ENCODE assay signal across 29 cellular contexts in the genomic region with DNA sequence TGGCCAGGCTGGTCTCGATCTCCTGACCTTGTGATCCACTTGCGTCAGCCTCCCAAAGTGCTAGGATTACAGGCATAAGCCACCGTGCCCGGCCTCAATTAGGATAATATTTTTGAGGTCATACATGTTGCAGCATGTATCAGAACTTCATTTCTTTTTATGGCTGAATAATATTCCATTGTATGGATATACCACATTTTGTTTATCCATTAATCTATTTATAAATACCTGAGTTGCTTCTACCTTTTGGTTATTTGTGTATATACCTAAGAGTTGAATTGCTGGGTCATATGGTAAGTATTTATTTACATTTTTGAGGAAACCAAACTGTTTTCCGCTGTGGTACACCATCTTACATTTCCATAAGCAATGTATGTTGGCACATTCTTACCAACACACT.
"Had no signal": no experiment of that assay in that cellular context is flagged by ENCODE, and none has a peak within 500 bp of the region (broad histone marks: within the 10 kb centered on the region; RNA-seq: fewer than 3 reads in every experiment).

No MANE protein-coding gene starts in this region.

- DNase-seq: stimulated activated CD4-positive, alpha-beta T cell treated with anti-CD3 and anti-CD28 coated beads, Interleukin-2, amount 100 ng/mL, for 48 hours; stimulated activated CD4-positive, alpha-beta T cell treated with anti-CD3 and anti-CD28 coated beads, Interleukin-4, amount 100 ng/mL, for 1 hour; stimulated activated CD4-positive, alpha-beta T cell treated with anti-CD3 and anti-CD28 coated beads, Interleukin-4, amount 100 ng/mL, for 24 hours; stimulated activated CD4-positive, alpha-beta T cell treated with anti-CD3 and anti-CD28 coated beads, Interleukin-4, amount 100 ng/mL, for 4 hours; stimulated activated CD8-positive, alpha-beta memory T cell treated with anti-CD3 and anti-CD28 coated beads, Interleukin-4, amount 100 ng/mL, for 48 hours; stimulated activated naive B cell treated with anti-CD40 and anti-IgM and Interleukin-4, amounts not matched to agents 10 μg/mL and 1 μg/mL and 100 μg/mL, for 72 hours; stimulated activated naive CD4-positive, alpha-beta T cell; stimulated activated naive CD4-positive, alpha-beta T cell treated with Interleukin-2 at 50 U/mL for 16 hours; stimulated activated naive CD8-positive, alpha-beta T cell treated with anti-CD3 and anti-CD28 coated beads, Interleukin-15, amount 100 ng/mL, for 72 hours; stimulated activated naive CD8-positive, alpha-beta T cell treated with anti-CD3 and anti-CD28 coated beads, Interleukin-15, Interleukin-2, amounts not matched to agents 100 U/mL and 50 U/mL, for 24 hours; stomach; substantia nigra; testis; thyroid gland; tibial artery; transverse colon; trophoblast cell; upper lobe of left lung; upper lobe of right lung; uterus had no signal

- H3K27ac Mint-ChIP-seq: stimulated activated effector memory CD8-positive, alpha-beta T cell treated with anti-CD3 and anti-CD28 coated beads, Interleukin-12 subunit alpha, Interleukin-12 subunit beta, amount 100 ng/mL, for 72 hours; stimulated activated memory B cell treated with anti-CD40 and anti-IgM and Interleukin-4, amounts not matched to agents 10 μg/mL and 1 μg/mL and 100 μg/mL, for 72 hours; stimulated activated naive B cell treated with anti-CD40 and anti-IgM and Interleukin-4, amounts not matched to agents 10 μg/mL and 1 μg/mL and 100 μg/mL, for 72 hours; stimulated activated naive CD8-positive, alpha-beta T cell treated with anti-CD3 and anti-CD28 coated beads, Interleukin-15, amount 100 ng/mL, for 72 hours; stimulated activated naive CD8-positive, alpha-beta T cell treated with anti-CD3 and anti-CD28 coated beads, Interleukin-15, Interleukin-2, amounts not matched to agents 100 ng/mL and 50 ng/mL, for 24 hours; type B pancreatic cell had no signal

- H3K36me3 Mint-ChIP-seq: stimulated activated effector memory CD8-positive, alpha-beta T cell treated with anti-CD3 and anti-CD28 coated beads, Interleukin-12 subunit alpha, Interleukin-12 subunit beta, amount 100 ng/mL, for 72 hours; stimulated activated memory B cell treated with anti-CD40 and anti-IgM and Interleukin-4, amounts not matched to agents 10 μg/mL and 1 μg/mL and 100 μg/mL, for 72 hours; stimulated activated naive B cell treated with anti-CD40 and anti-IgM and Interleukin-4, amounts not matched to agents 10 μg/mL and 1 μg/mL and 100 μg/mL, for 72 hours had no signal

- FAIRE-seq: urothelium cell line had no signal

- H3K4me1 ChIP-seq: stomach, suprapubic skin, testis, thyroid gland, tibial artery, tibial nerve, transverse colon, upper lobe of left lung, upper lobe of right lung, uterus, vagina had no signal

- H3K9me3 Mint-ChIP-seq: type B pancreatic cell had no signal

- H3K9me3 ChIP-seq: suprapubic skin, testis, thoracic aorta, thyroid gland, tibial artery, transverse colon, upper lobe of right lung, uterus, vagina had no signal

- H3K4me1 Mint-ChIP-seq: stimulated activated effector memory CD8-positive, alpha-beta T cell treated with anti-CD3 and anti-CD28 coated beads, Interleukin-12 subunit alpha, Interleukin-12 subunit beta, amount 100 ng/mL, for 72 hours; stimulated activated memory B cell treated with anti-CD40 and anti-IgM and Interleukin-4, amounts not matched to agents 10 μg/mL and 1 μg/mL and 100 μg/mL, for 72 hours; stimulated activated naive B cell treated with anti-CD40 and anti-IgM and Interleukin-4, amounts not matched to agents 10 μg/mL and 1 μg/mL and 100 μg/mL, for 72 hours; stimulated activated naive CD8-positive, alpha-beta T cell treated with anti-CD3 and anti-CD28 coated beads, Interleukin-15, amount 100 ng/mL, for 72 hours had no signal

- H3K4me3 ChIP-seq: stomach, suprapubic skin, testis, thoracic aorta, thyroid gland, tibial artery, tibial nerve, transverse colon, upper lobe of left lung, upper lobe of right lung, uterus, vagina had no signal

- H3K27me3 ChIP-seq: stomach, suprapubic skin, testis, thyroid gland, tibial artery, tibial nerve, upper lobe of left lung, upper lobe of right lung, uterus, vagina had no signal

- H3K27me3 Mint-ChIP-seq: type B pancreatic cell had no signal

- H3K36me3 ChIP-seq: stomach, suprapubic skin, thoracic aorta, thyroid gland, tibial artery, tibial nerve, transverse colon, upper lobe of left lung, upper lobe of right lung, uterus, vagina had no signal

- H3K4me3 Mint-ChIP-seq: stimulated activated effector memory CD8-positive, alpha-beta T cell treated with anti-CD3 and anti-CD28 coated beads, Interleukin-12 subunit alpha, Interleukin-12 subunit beta, amount 100 ng/mL, for 72 hours; stimulated activated memory B cell treated with anti-CD40 and anti-IgM and Interleukin-4, amounts not matched to agents 10 μg/mL and 1 μg/mL and 100 μg/mL, for 72 hours; stimulated activated naive B cell treated with anti-CD40 and anti-IgM and Interleukin-4, amounts not matched to agents 10 μg/mL and 1 μg/mL and 100 μg/mL, for 72 hours; stimulated activated naive CD8-positive, alpha-beta T cell treated with anti-CD3 and anti-CD28 coated beads, Interleukin-15, amount 100 ng/mL, for 72 hours; stimulated activated naive CD8-positive, alpha-beta T cell treated with anti-CD3 and anti-CD28 coated beads, Interleukin-15, Interleukin-2, amounts not matched to agents 100 ng/mL and 50 ng/mL, for 24 hours; type B pancreatic cell had no signal

- ATAC-seq: stimulated activated effector memory CD8-positive, alpha-beta T cell treated with anti-CD3 and anti-CD28 coated beads, Interleukin-12 subunit alpha, Interleukin-12 subunit beta, amount 100 ng/mL, for 72 hours; stimulated activated memory B cell treated with anti-CD40 and anti-IgM and Interleukin-4, amounts not matched to agents 10 μg/mL and 1 μg/mL and 100 μg/mL, for 72 hours; stimulated activated naive B cell treated with anti-CD40 and anti-IgM and Interleukin-4, amounts not matched to agents 10 μg/mL and 1 μg/mL and 100 μg/mL, for 72 hours; stimulated activated naive CD8-positive, alpha-beta T cell treated with anti-CD3 and anti-CD28 coated beads, Interleukin-15, amount 100 ng/mL, for 72 hours; stimulated activated naive CD8-positive, alpha-beta T cell treated with anti-CD3 and anti-CD28 coated beads, Interleukin-15, Interleukin-2, amounts not matched to agents 100 U/mL and 50 U/mL, for 24 hours; upper lobe of right lung had no signal

- H3K27ac ChIP-seq: stomach, suprapubic skin, testis, thoracic aorta, thyroid gland, tibial artery, tibial nerve, transverse colon, upper lobe of left lung, upper lobe of right lung, uterus, vagina had no signal
